In the genomic region with DNA sequence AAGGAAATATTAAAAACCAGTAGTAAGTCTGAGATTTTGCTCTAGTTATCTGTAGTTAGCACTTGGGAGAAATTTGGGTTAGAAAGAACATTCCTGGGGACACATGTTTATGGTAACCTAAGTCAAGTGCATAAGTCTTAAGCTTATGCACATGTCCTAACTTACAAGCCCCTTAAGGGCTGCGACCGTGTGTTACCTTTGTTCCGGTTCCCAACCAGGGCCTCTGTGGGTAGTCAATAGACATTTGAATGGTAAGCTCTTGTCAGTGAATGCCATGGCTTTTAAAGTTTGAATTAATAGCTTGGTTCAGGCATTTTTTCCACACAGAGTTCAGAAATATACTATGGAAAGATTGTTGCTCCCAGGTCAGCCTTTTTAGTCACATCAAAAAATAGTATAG, we compare ENCODE assay signal across 1 cellular context.
TF ChIP-seq lines count a peak whose summit lies in the region.

No MANE protein-coding gene starts in this region.

TF ChIP-seq in H1, 55 proteins besides CTCF, POLR2A, EP300 and RAD21:
- TF ChIP-seq TEAD4 (IDR thresholded peaks at IDR 0.05; ENCODE audit: low read depth, low read length), result 0 out of 2 replicates have a peak, but pooled peaks have one; percentile 12
- 0 out of 2 replicates have a peak, but pooled peaks have one; percentile 22 for TF ChIP-seq SP1 (IDR thresholded peaks at IDR 0.05; ENCODE audit: low read depth, low read length)
- TF ChIP-seq TAF7 (optimal IDR thresholded peaks at IDR 0.05; ENCODE audit: borderline replicate concordance, low read depth, low read length), result no peak
- TF ChIP-seq SAP30 (IDR thresholded peaks at IDR 0.05; ENCODE audit: insufficient read depth, insufficient replicate concordance, low read length), result no peak
- TF ChIP-seq POU5F1 (IDR thresholded peaks at IDR 0.05; ENCODE audit: low read depth, low read length), result no peak
